11 cellular contexts compared by ENCODE assay signal in genomic region chr4:53861856-53862610, GRCh38.
DNase-seq lines count a peak whose midpoint lies in the region; ATAC-seq and TF ChIP-seq lines count a peak whose summit lies in the region.
"Had no signal": no experiment of that assay in that cellular context is flagged by ENCODE, and none has a peak within 500 bp of the region (broad histone marks: within the 10 kb centered on the region; RNA-seq: fewer than 3 reads in every experiment).

No MANE protein-coding gene starts in this region.

- H3K4me3 ChIP-seq in SK-N-SH (ENCODE audit: low read depth in 2 of 2, low read length in 1 of 2), result no peak overlapping the region
- H3K4me3 ChIP-seq in heart right ventricle, result no peak overlapping the region
- H3K4me3 ChIP-seq: ovary had no signal

- no peaks in the 10 kb centered on the region for H3K36me3 Mint-ChIP-seq in activated naive CD8-positive, alpha-beta T cell treated with anti-CD3 and anti-CD28 coated beads for 36 hours

- DNase-seq in NCI-H2171 treated with DMSO at 0.1 percent for 48 hours (lab: John Stamatoyannopoulos, UW) (peak; percentile 5), NCI-H2171 (lab: John Stamatoyannopoulos, UW) (no peak), SK-N-SH (no peak), heart right ventricle (peak in 1 of 2 donors; percentile 45), stromal cell of bone marrow (ENCODE audit: low read depth) (peak; percentile 90), GM19240 (ENCODE audit: insufficient read length, low spot score) (no peak)
- DNase-seq in activated naive CD8-positive, alpha-beta T cell treated with anti-CD3 and anti-CD28 coated beads for 36 hours, result no peak
- DNase-seq: NCI-H524 treated with DMSO at 0.1 percent for 48 hours; stimulated activated CD8-positive, alpha-beta memory T cell treated with anti-CD3 and anti-CD28 coated beads, Interleukin-4, amount 100 ng/mL, for 48 hours had no signal

- no peaks in the 10 kb centered on the region for H4K20me1 ChIP-seq in SK-N-SH (ENCODE audit: insufficient read depth)

- intact Hi-C loops in heart right ventricle (cut with DNase I), result loop anchor here in 1 of 10 donors (5.0 kb wide), 1 partner anchor 810 kb away; no protein-coding TSS in a partner anchor

- POLR2A ChIA-PET in SK-N-SH (lab: Yijun Ruan, JAX), result no interaction called here

- no peak overlapping the region; the same call in 1 of the 2 replicates for H3K4me2 ChIP-seq in SK-N-SH

- no peak overlapping the region for H3K4me3 Mint-ChIP-seq in activated naive CD8-positive, alpha-beta T cell treated with anti-CD3 and anti-CD28 coated beads for 36 hours

- H3K79me2 ChIP-seq in SK-N-SH (ENCODE audit: insufficient read depth), result no peaks in the 10 kb centered on the region

- H3K9me3 ChIP-seq in SK-N-SH (0 out of 2 replicates have a peak, but pooled peaks cover 4% of the 10 kb centered on the region), heart right ventricle (peaks cover 0 to 14% (median 0%) of the 10 kb centered on the region in 11 donors)
- H3K9me3 ChIP-seq: ovary had no signal

- H3K27me3 ChIP-seq in SK-N-SH (ENCODE audit: insufficient read depth), result no peaks in the 10 kb centered on the region
- no peaks in the 10 kb centered on the region for H3K27me3 ChIP-seq in heart right ventricle
- H3K27me3 ChIP-seq: ovary had no signal

- 25% methylated on average over 4 of the region's 4 CpGs for WGBS in SK-N-SH (ENCODE audit: low lambda C conversion rate)
- 42 to 49% methylated on average over 4 of the region's 4 CpGs for WGBS in heart right ventricle, 2 donors

- H3K27ac Mint-ChIP-seq in activated naive CD8-positive, alpha-beta T cell treated with anti-CD3 and anti-CD28 coated beads for 36 hours, result no peak overlapping the region

- H3K9me2 ChIP-seq in SK-N-SH, result no peaks in the 10 kb centered on the region

- no peaks in the 10 kb centered on the region for H3K4me1 Mint-ChIP-seq in activated naive CD8-positive, alpha-beta T cell treated with anti-CD3 and anti-CD28 coated beads for 36 hours

- peaks cover 0 to 21% of the 10 kb centered on the region in 2 experiments; a peak in 2 of 4 replicates for H3K4me1 ChIP-seq in SK-N-SH (ENCODE audit: control insufficient read depth in 1 of 2, insufficient read depth in 2 of 2, low read depth in 1 of 2, low read length in 1 of 2)
- peaks cover 2 to 42% (median 32%) of the 10 kb centered on the region in 9 donors for H3K4me1 ChIP-seq in heart right ventricle

- TF ChIP-seq CTCF in SK-N-SH (IDR thresholded peaks at IDR 0.05) (no peak), heart right ventricle (IDR thresholded peaks at IDR 0.05) (no peak)

- peaks cover 2% of the 10 kb centered on the region for H3F3A ChIP-seq in SK-N-SH (replicated peaks; ENCODE audit: insufficient read depth)

- peak overlapping the region; percentile 8; the same call in 1 of the 2 replicates for H3K9ac ChIP-seq in SK-N-SH

- H3K9me3 Mint-ChIP-seq in activated naive CD8-positive, alpha-beta T cell treated with anti-CD3 and anti-CD28 coated beads for 36 hours, result no peaks in the 10 kb centered on the region

- TF ChIP-seq EP300 in SK-N-SH (IDR thresholded peaks at IDR 0.05; ENCODE audit: borderline replicate concordance in 1 of 2, low read depth in 1 of 2, low read length in 1 of 2), result peak in 1 of 2 experiments; percentile 76; a peak in 2 of 4 replicates

- H3K36me3 ChIP-seq in SK-N-SH (replicated peaks in 1 of 2; ENCODE audit: control insufficient read depth in 1 of 2, insufficient read depth in 2 of 2, low read length in 1 of 2), result no peaks in the 10 kb centered on the region
- H3K36me3 ChIP-seq in heart right ventricle, result no peaks in the 10 kb centered on the region
- H3K36me3 ChIP-seq: ovary had no signal

- H2AFZ ChIP-seq in SK-N-SH (ENCODE audit: low read depth), result no peak overlapping the region

- CTCF ChIA-PET in SK-N-SH (lab: Yijun Ruan, JAX), result interaction anchor here (1.1 to 1.8 kb wide), 2 partner anchors 117 to 156 kb away, joined by 3 to 5 read pairs; no protein-coding TSS in a partner anchor

- peak in 7 of 8 donors; percentile 53 to 87 (median 65) for ATAC-seq in heart right ventricle
- ATAC-seq in GM21529 (IDR thresholded peaks at IDR 0.05; ENCODE audit: unreplicated experiment), result no peak

- TF ChIP-seq RAD21 in SK-N-SH (IDR thresholded peaks at IDR 0.05; ENCODE audit: low read length), result no peak

- H3K27ac ChIP-seq in SK-N-SH (ENCODE audit: low read depth in 2 of 2, low read length in 1 of 2) (peak overlapping the region; percentile 55 to 78), heart right ventricle (peak overlapping the region in 9 of 10 donors; percentile 26 to 77 (median 67))

- H3K27me3 Mint-ChIP-seq in activated naive CD8-positive, alpha-beta T cell treated with anti-CD3 and anti-CD28 coated beads for 36 hours, result peaks cover 14% of the 10 kb centered on the region

TF ChIP-seq in SK-N-SH, 30 proteins besides CTCF, POLR2A, EP300 and RAD21 (continues in another document):
- TF ChIP-seq SMC3 (IDR thresholded peaks at IDR 0.05; ENCODE audit: low read depth, low read length) (no peak), FOSL2 (IDR thresholded peaks at IDR 0.05; ENCODE audit: borderline replicate concordance, low read depth) (peak; percentile 92), TCF12 (IDR thresholded peaks at IDR 0.05) (peak; percentile 98), ELF1 (IDR thresholded peaks at IDR 0.05) (no peak), EZH2phosphoT487 (IDR thresholded peaks at IDR 0.05; ENCODE audit: borderline replicate concordance, low read depth) (no peak), TAF1 (IDR thresholded peaks at IDR 0.05; ENCODE audit: borderline replicate concordance, low read depth, low read length) (no peak), SIN3A (IDR thresholded peaks at IDR 0.05; ENCODE audit: borderline replicate concordance, low read depth, low read length) (0 out of 2 replicates have a peak, but pooled peaks have one; percentile 25), MAX (IDR thresholded peaks at IDR 0.05; ENCODE audit: low read depth) (peak; percentile 74; the same call in 1 of the 2 replicates), JUND (IDR thresholded peaks at IDR 0.05) (peak; percentile 89), ZBTB33 (IDR thresholded peaks at IDR 0.05; ENCODE audit: borderline replicate concordance, low read depth) (no peak), RFX5 (IDR thresholded peaks at IDR 0.05; ENCODE audit: low read length) (no peak), FOXJ3 (CRISPR knock-in tag; IDR thresholded peaks at IDR 0.05) (no peak), FOXM1 (IDR thresholded peaks at IDR 0.05; ENCODE audit: low read depth) (no peak), RCOR1 (IDR thresholded peaks at IDR 0.05; ENCODE audit: low read length) (no peak)
- TF ChIP-seq, protein P1, sequence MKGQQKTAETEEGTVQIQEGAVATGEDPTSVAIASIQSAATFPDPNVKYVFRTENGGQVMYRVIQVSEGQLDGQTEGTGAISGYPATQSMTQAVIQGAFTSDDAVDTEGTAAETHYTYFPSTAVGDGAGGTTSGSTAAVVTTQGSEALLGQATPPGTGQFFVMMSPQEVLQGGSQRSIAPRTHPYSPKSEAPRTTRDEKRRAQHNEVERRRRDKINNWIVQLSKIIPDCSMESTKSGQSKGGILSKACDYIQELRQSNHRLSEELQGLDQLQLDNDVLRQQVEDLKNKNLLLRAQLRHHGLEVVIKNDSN (IDR thresholded peaks at IDR 0.05; ENCODE audit: borderline replicate concordance, low read depth), result 0 out of 2 replicates have a peak, but pooled peaks have one; percentile 5
- TF ChIP-seq, protein P2, sequence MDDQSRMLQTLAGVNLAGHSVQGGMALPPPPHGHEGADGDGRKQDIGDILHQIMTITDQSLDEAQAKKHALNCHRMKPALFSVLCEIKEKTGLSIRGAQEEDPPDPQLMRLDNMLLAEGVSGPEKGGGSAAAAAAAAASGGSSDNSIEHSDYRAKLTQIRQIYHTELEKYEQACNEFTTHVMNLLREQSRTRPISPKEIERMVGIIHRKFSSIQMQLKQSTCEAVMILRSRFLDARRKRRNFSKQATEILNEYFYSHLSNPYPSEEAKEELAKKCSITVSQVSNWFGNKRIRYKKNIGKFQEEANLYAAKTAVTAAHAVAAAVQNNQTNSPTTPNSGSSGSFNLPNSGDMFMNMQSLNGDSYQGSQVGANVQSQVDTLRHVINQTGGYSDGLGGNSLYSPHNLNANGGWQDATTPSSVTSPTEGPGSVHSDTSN (IDR thresholded peaks at IDR 0.05), result peak; percentile 73

Comparison
In these comparisons a context has a peak if more than half of its experiments do, and no peak if none do; other contexts are left out.
1. DNase-seq: peak in NCI-H2171 treated with DMSO at 0.1 percent for 48 hours (single experiment) and stromal cell of bone marrow (single experiment); none in NCI-H2171 (single experiment), SK-N-SH (single experiment), activated naive CD8-positive, alpha-beta T cell treated with anti-CD3 and anti-CD28 coated beads for 36 hours (single experiment) and GM19240 (single experiment).